Comparison of ENCODE assay signal across 8 cellular contexts in genomic region chr9:62864481-62865469, GRCh38.
DNase-seq lines count a peak whose midpoint lies in the region; ATAC-seq, FAIRE-seq and TF ChIP-seq lines count a peak whose summit lies in the region.
"Not testable (repeated sequence)": the region's sequence is repeated elsewhere in the genome, so short reads cannot be mapped to it uniquely, and the experiment has no call there.

No MANE protein-coding gene starts in this region.

- DNase-seq in H54 (ENCODE audit: insufficient read length, low spot score) (peak; percentile 11), SK-N-SH (peak; percentile 88)
- DNase-seq in brain microvascular endothelial cell; fibroblast of the aortic adventitia (ENCODE audit: low read depth); neural crest cell (ENCODE audit: low read depth, low spot score): not testable (repeated sequence)

- H4K20me1 ChIP-seq in BLaER1; SK-N-SH (ENCODE audit: insufficient read depth): not testable (repeated sequence)

- not testable (repeated sequence) for H3K79me2 ChIP-seq in SK-N-SH (ENCODE audit: insufficient read depth)

- WGBS in SK-N-SH (ENCODE audit: low lambda C conversion rate), result 41% methylated on average over 28 of the region's 28 CpGs

- POLR2A ChIA-PET in SK-N-SH (lab: Yijun Ruan, JAX), result not testable (repeated sequence)

- not testable (repeated sequence) for TF ChIP-seq POLR2A in H54 (IDR thresholded peaks at IDR 0.05; ENCODE audit: low read depth, low read length)

- not testable (repeated sequence) for H3K4me3 ChIP-seq in BLaER1
- H3K4me3 ChIP-seq in SK-N-SH (ENCODE audit: low read depth in 2 of 2, low read length in 1 of 2) (peak overlapping the region in 1 of 2 experiments; percentile 41; a peak in 2 of 4 replicates), brain microvascular endothelial cell (ENCODE audit: low read depth, low read length) (peak overlapping the region; percentile 44), fibroblast of the aortic adventitia (ENCODE audit: low read depth, low read length) (peak overlapping the region; percentile 53), iPS-20b (ENCODE audit: low read length) (peak overlapping the region; percentile 74)

- FAIRE-seq in H54 (lab: Jason Lieb, UNC), result not testable (repeated sequence)

- not testable (repeated sequence) for H2AFZ ChIP-seq in SK-N-SH (ENCODE audit: low read depth)

- not testable (repeated sequence) for TF ChIP-seq RAD21 in SK-N-SH (IDR thresholded peaks at IDR 0.05; ENCODE audit: low read length)

- not testable (repeated sequence) for H3K27me3 ChIP-seq in BLaER1; SK-N-SH (ENCODE audit: insufficient read depth)
- H3K27me3 ChIP-seq in brain microvascular endothelial cell (replicated peaks), result peaks cover 15% of the 10 kb centered on the region
- H3K27me3 ChIP-seq in iPS-20b (ENCODE audit: insufficient read depth, low read length), result peaks cover 88% of the 10 kb centered on the region

- not testable (repeated sequence) for H3K4me1 Mint-ChIP-seq in neural crest cell; stimulated activated memory B cell treated with anti-CD40 and anti-IgM and Interleukin-4, amounts not matched to agents 10 μg/mL and 1 μg/mL and 100 μg/mL, for 72 hours

- not testable (repeated sequence) for TF ChIP-seq EP300 in SK-N-SH (IDR thresholded peaks at IDR 0.05; ENCODE audit: borderline replicate concordance in 1 of 2, low read depth in 1 of 2, low read length in 1 of 2)

- not testable (repeated sequence) for H3K36me3 Mint-ChIP-seq in neural crest cell (ENCODE audit: low read depth); stimulated activated memory B cell treated with anti-CD40 and anti-IgM and Interleukin-4, amounts not matched to agents 10 μg/mL and 1 μg/mL and 100 μg/mL, for 72 hours

- ATAC-seq in stimulated activated memory B cell treated with anti-CD40 and anti-IgM and Interleukin-4, amounts not matched to agents 10 μg/mL and 1 μg/mL and 100 μg/mL, for 72 hours, result peak; percentile 48

- H3K4me3 Mint-ChIP-seq in neural crest cell, result peak overlapping the region; percentile 74
- H3K4me3 Mint-ChIP-seq in stimulated activated memory B cell treated with anti-CD40 and anti-IgM and Interleukin-4, amounts not matched to agents 10 μg/mL and 1 μg/mL and 100 μg/mL, for 72 hours, result peak overlapping the region; percentile 67

- not testable (repeated sequence) for H3K9me2 ChIP-seq in SK-N-SH

- H3F3A ChIP-seq in SK-N-SH (replicated peaks; ENCODE audit: insufficient read depth), result not testable (repeated sequence)

- CTCF ChIA-PET in SK-N-SH (lab: Yijun Ruan, JAX), result not testable (repeated sequence)

- not testable (repeated sequence) for H3K27ac ChIP-seq in BLaER1; brain microvascular endothelial cell; iPS-20b (ENCODE audit: low read length)
- peak overlapping the region in 1 of 2 experiments; percentile 71; a peak in 2 of 4 replicates for H3K27ac ChIP-seq in SK-N-SH (ENCODE audit: low read depth in 2 of 2, low read length in 1 of 2)

- H3K4me1 ChIP-seq in BLaER1; SK-N-SH (ENCODE audit: control insufficient read depth in 1 of 2, insufficient read depth in 2 of 2, low read depth in 1 of 2, low read length in 1 of 2); iPS-20b (ENCODE audit: insufficient read depth, low read length): not testable (repeated sequence)

- not testable (repeated sequence) for TF ChIP-seq CTCF in SK-N-SH (IDR thresholded peaks at IDR 0.05); brain microvascular endothelial cell (IDR thresholded peaks at IDR 0.05; ENCODE audit: low read depth, low read length, missing control alignments); fibroblast of the aortic adventitia (IDR thresholded peaks at IDR 0.05; ENCODE audit: insufficient read depth, low read length); neural crest cell (conservative IDR thresholded peaks at IDR 0.05)

- H3K9me3 Mint-ChIP-seq in neural crest cell; stimulated activated memory B cell treated with anti-CD40 and anti-IgM and Interleukin-4, amounts not matched to agents 10 μg/mL and 1 μg/mL and 100 μg/mL, for 72 hours: not testable (repeated sequence)

- peak overlapping the region; percentile 42 for H3K4me2 ChIP-seq in BLaER1
- not testable (repeated sequence) for H3K4me2 ChIP-seq in SK-N-SH

- H3K9ac ChIP-seq in BLaER1, SK-N-SH: not testable (repeated sequence)
- H3K9ac ChIP-seq in iPS-20b (ENCODE audit: low read depth, low read length), result peak overlapping the region; percentile 51; the same call in 1 of the 2 replicates

- H3K27ac Mint-ChIP-seq in neural crest cell (ENCODE audit: unreplicated experiment), result peak overlapping the region; percentile 15
- peak overlapping the region; percentile 13 for H3K27ac Mint-ChIP-seq in stimulated activated memory B cell treated with anti-CD40 and anti-IgM and Interleukin-4, amounts not matched to agents 10 μg/mL and 1 μg/mL and 100 μg/mL, for 72 hours

- not testable (repeated sequence) for H3K36me3 ChIP-seq in BLaER1; SK-N-SH (replicated peaks in 1 of 2; ENCODE audit: control insufficient read depth in 1 of 2, insufficient read depth in 2 of 2, low read length in 1 of 2); brain microvascular endothelial cell (replicated peaks); iPS-20b (ENCODE audit: insufficient read depth, low read depth, low read length)

- in situ Hi-C loops in brain microvascular endothelial cell (cut with HindIII; ENCODE audit: low pct_ligation_motif_present, low sequenced_read_pairs), result not testable (repeated sequence)

- not testable (repeated sequence) for H3K9me3 ChIP-seq in BLaER1; SK-N-SH; iPS-20b (ENCODE audit: insufficient read depth, low read depth, low read length)

- H3K27me3 Mint-ChIP-seq in neural crest cell (ENCODE audit: low read depth), result peaks cover 96% of the 10 kb centered on the region
- peaks cover 58% of the 10 kb centered on the region for H3K27me3 Mint-ChIP-seq in stimulated activated memory B cell treated with anti-CD40 and anti-IgM and Interleukin-4, amounts not matched to agents 10 μg/mL and 1 μg/mL and 100 μg/mL, for 72 hours
